In the genomic region with DNA sequence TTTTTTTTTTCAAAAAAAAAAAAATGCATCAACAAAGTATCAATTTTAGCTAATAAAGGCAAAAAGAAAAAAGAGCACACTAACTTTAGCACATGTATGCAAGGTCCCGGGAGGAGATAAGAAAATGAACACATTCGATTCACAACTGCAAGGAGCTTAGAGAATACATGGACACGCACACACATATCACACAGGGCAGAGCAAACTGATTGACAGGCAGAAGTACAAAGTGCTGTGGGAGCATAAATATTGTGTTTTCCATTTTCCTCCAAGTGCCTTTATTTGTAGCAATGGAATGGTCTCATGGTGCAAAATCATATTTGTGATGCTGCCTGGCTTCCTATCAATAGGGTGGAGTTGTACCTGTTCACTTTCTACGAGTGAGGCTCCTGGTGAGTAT, we compare ENCODE assay signal across 2 cellular contexts.
TF ChIP-seq lines count a peak whose summit lies in the region.

No MANE protein-coding gene starts in this region.

TF ChIP-seq in HEK293T, 16 proteins besides CTCF, POLR2A, EP300 and RAD21 (continued from another document):
- TF ChIP-seq LEF1 (IDR thresholded peaks at IDR 0.05; ENCODE audit: borderline replicate concordance) (no peak), TARDBP (IDR thresholded peaks at IDR 0.05) (no peak), FOXK2 (IDR thresholded peaks at IDR 0.05) (no peak), ARNT (IDR thresholded peaks at IDR 0.05) (no peak), BHLHE40 (IDR thresholded peaks at IDR 0.05; ENCODE audit: borderline replicate concordance) (no peak)
- TF ChIP-seq, protein P1, sequence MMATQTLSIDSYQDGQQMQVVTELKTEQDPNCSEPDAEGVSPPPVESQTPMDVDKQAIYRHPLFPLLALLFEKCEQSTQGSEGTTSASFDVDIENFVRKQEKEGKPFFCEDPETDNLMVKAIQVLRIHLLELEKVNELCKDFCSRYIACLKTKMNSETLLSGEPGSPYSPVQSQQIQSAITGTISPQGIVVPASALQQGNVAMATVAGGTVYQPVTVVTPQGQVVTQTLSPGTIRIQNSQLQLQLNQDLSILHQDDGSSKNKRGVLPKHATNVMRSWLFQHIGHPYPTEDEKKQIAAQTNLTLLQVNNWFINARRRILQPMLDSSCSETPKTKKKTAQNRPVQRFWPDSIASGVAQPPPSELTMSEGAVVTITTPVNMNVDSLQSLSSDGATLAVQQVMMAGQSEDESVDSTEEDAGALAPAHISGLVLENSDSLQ (IDR thresholded peaks at IDR 0.05): peak; percentile 73; the same call in 1 of the 2 replicates

TF ChIP-seq in K562, 482 proteins besides CTCF, POLR2A, EP300 and RAD21 (continued from another document):
- TF ChIP-seq, protein P2, sequence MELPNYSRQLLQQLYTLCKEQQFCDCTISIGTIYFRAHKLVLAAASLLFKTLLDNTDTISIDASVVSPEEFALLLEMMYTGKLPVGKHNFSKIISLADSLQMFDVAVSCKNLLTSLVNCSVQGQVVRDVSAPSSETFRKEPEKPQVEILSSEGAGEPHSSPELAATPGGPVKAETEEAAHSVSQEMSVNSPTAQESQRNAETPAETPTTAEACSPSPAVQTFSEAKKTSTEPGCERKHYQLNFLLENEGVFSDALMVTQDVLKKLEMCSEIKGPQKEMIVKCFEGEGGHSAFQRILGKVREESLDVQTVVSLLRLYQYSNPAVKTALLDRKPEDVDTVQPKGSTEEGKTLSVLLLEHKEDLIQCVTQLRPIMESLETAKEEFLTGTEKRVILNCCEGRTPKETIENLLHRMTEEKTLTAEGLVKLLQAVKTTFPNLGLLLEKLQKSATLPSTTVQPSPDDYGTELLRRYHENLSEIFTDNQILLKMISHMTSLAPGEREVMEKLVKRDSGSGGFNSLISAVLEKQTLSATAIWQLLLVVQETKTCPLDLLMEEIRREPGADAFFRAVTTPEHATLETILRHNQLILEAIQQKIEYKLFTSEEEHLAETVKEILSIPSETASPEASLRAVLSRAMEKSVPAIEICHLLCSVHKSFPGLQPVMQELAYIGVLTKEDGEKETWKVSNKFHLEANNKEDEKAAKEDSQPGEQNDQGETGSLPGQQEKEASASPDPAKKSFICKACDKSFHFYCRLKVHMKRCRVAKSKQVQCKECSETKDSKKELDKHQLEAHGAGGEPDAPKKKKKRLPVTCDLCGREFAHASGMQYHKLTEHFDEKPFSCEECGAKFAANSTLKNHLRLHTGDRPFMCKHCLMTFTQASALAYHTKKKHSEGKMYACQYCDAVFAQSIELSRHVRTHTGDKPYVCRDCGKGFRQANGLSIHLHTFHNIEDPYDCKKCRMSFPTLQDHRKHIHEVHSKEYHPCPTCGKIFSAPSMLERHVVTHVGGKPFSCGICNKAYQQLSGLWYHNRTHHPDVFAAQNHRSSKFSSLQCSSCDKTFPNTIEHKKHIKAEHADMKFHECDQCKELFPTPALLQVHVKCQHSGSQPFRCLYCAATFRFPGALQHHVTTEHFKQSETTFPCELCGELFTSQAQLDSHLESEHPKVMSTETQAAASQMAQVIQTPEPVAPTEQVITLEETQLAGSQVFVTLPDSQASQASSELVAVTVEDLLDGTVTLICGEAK (IDR thresholded peaks at IDR 0.05): 0 out of 2 replicates have a peak, but pooled peaks have one; percentile 43
- TF ChIP-seq, protein P2 (CRISPR knock-in tag; IDR thresholded peaks at IDR 0.05): no peak
- TF ChIP-seq, protein P1 (IDR thresholded peaks at IDR 0.05): peak; percentile 89
